ENCODE assay signal across 8 cellular contexts in genomic region chr20:62929051-62929538, GRCh38. TPM values are rescaled to one million over a fixed set of nuclear protein-coding genes. Genes with fewer than 3 reads are reported as not detected.
DNase-seq lines count a peak whose midpoint lies in the region; ATAC-seq and TF ChIP-seq lines count a peak whose summit lies in the region.

No MANE protein-coding gene starts in this region.

- DNase-seq in GM10248 (ENCODE audit: extremely low spot score) (peak; percentile 85), SW480 (ENCODE audit: low spot score) (peak; percentile 28), ascending aorta (ENCODE audit: low spot score in 2 of 2) (peak in 1 of 2 donors; percentile 72), left ventricle myocardium superior (peak; percentile 83), NCI-H526 (lab: John Stamatoyannopoulos, UW) (no peak), NCI-H1436 treated with DMSO at 0.1 percent for 48 hours (lab: John Stamatoyannopoulos, UW) (no peak)

- TF ChIP-seq CTCF in GM10248 (IDR thresholded peaks at IDR 0.05; ENCODE audit: control extremely low read depth, extremely low read depth, low read depth, missing control alignments) (no peak), ascending aorta (IDR thresholded peaks at IDR 0.05) (no peak)

- H3K4me3 ChIP-seq in ascending aorta (peak overlapping the region; percentile 65 to 76), rectal smooth muscle tissue (ENCODE audit: low read length) (peak overlapping the region; percentile 61)

- ATAC-seq in left ventricle myocardium superior: peak; percentile 66
- no peak for ATAC-seq in GM21528 (IDR thresholded peaks at IDR 0.05; ENCODE audit: low FRiP score, unreplicated experiment)

- no peaks in the 10 kb centered on the region for H3K9me3 ChIP-seq in ascending aorta

- H3K27me3 ChIP-seq in ascending aorta: no peaks in the 10 kb centered on the region
- no peaks in the 10 kb centered on the region for H3K27me3 ChIP-seq in rectal smooth muscle tissue (ENCODE audit: control insufficient read depth, insufficient read depth, low read length)

- intact Hi-C loops in ascending aorta (cut with DNase I) (loop anchor here (1.0 to 5.0 kb wide), 3 partner anchors 8 to 862 kb away; partner anchors contain the start of genes MRGBP and TAF4), left ventricle myocardium superior (cut with micrococcal nuclease) (no loop called here)

- CTCF ChIA-PET in GM10248 (lab: Yijun Ruan, JAX): interaction anchor here (1.3 to 5.0 kb wide), 5 partner anchors 8 to 43 kb away, joined by 4 to 29 read pairs (median 20); partner anchors contain the start of gene GID8

- H3K36me3 ChIP-seq in ascending aorta (no peaks in the 10 kb centered on the region), rectal smooth muscle tissue (ENCODE audit: control insufficient read depth, insufficient read depth, low read length) (no peaks in the 10 kb centered on the region)

- H3K27ac ChIP-seq in ascending aorta (peak overlapping the region; percentile 82 to 87), rectal smooth muscle tissue (ENCODE audit: low read depth, low read length) (peak overlapping the region; percentile 74)

- H3K9ac ChIP-seq in rectal smooth muscle tissue (ENCODE audit: low read length): peak overlapping the region; percentile 22

- POLR2A ChIA-PET in GM10248 (lab: Yijun Ruan, JAX): no interaction called here

- H3K4me1 ChIP-seq in ascending aorta (peaks cover 19 to 39% of the 10 kb centered on the region in 2 donors), rectal smooth muscle tissue (ENCODE audit: control insufficient read depth, insufficient read depth, low read length) (peaks cover 22% of the 10 kb centered on the region)

RNA-seq across cellular contexts. Expression of gene DIDO1, which starts 2.8 kb away (rescaled TPM):
- total RNA-seq in ascending aorta (42.4 TPM), left ventricle myocardium superior (38.3 TPM)

RNA-seq across cellular contexts. Expression of gene GID8, which starts 8.9 kb away (rescaled TPM):
- total RNA-seq in ascending aorta (9.2 TPM), left ventricle myocardium superior (16.1 TPM)

RNA-seq across cellular contexts. Expression of gene SLC17A9, which starts 23.4 kb away (rescaled TPM):
- total RNA-seq in ascending aorta (30.0 TPM), left ventricle myocardium superior (1.5 TPM)

Comparison
In these comparisons a context has a peak if more than half of its experiments do, and no peak if none do; other contexts are left out.
1. DNase-seq: peak in GM10248 (single experiment), SW480 (single experiment) and left ventricle myocardium superior (single experiment); none in NCI-H526 (0 of 2) and NCI-H1436 treated with DMSO at 0.1 percent for 48 hours (single experiment).
2. RNA of gene SLC17A9, which starts 23.4 kb away (total RNA-seq): 30.0 TPM in ascending aorta (single experiment); 1.5 TPM in left ventricle myocardium superior (single experiment); every median in the first group is over 10 times any median in the second.